Comparison of ENCODE assay signal across 18 cellular contexts in genomic region chr1:45867697-45868346, GRCh38.
DNase-seq lines count a peak whose midpoint lies in the region; ATAC-seq, FAIRE-seq and TF ChIP-seq lines count a peak whose summit lies in the region.
"Had no signal": no experiment of that assay in that cellular context is flagged by ENCODE, and none has a peak within 500 bp of the region (broad histone marks: within the 10 kb centered on the region; RNA-seq: fewer than 3 reads in every experiment).

No MANE protein-coding gene starts in this region.

- H3K4me3 Mint-ChIP-seq in T-cell: no peak overlapping the region
- H3K4me3 Mint-ChIP-seq: CD4-positive, alpha-beta memory T cell; IgD-negative memory B cell had no signal

- TF ChIP-seq POLR2A in A549 (IDR thresholded peaks at IDR 0.05; ENCODE audit: low read length) (no peak), H54 (IDR thresholded peaks at IDR 0.05; ENCODE audit: low read depth, low read length) (no peak)

- H3K27ac ChIP-seq in A549 (peak overlapping the region; percentile 73 to 84), Panc1 (ENCODE audit: low read length) (peak overlapping the region; percentile 14; the same call in 1 of the 2 replicates), liver (ENCODE audit: low read depth in 1 of 2, low read length in 2 of 2) (peak overlapping the region in 1 of 2 donors; percentile 5)
- H3K27ac ChIP-seq: BLaER1, HL-60, SJSA1 had no signal

- no peaks in the 10 kb centered on the region for H3K27me3 ChIP-seq in Panc1 (ENCODE audit: control insufficient read depth, insufficient read depth, low read length)
- no peaks in the 10 kb centered on the region for H3K27me3 ChIP-seq in liver (ENCODE audit: control insufficient read depth in 4 of 4, insufficient read depth in 4 of 4, low read length in 3 of 4)
- H3K27me3 ChIP-seq: BLaER1, SJSA1 had no signal

- no peak for TF ChIP-seq EP300 in A549 (IDR thresholded peaks at IDR 0.05)

- H3K9me3 ChIP-seq in A549 (no peaks in the 10 kb centered on the region), Panc1 (ENCODE audit: control insufficient read depth, insufficient read depth, low read depth, low read length) (no peaks in the 10 kb centered on the region), liver (ENCODE audit: control insufficient read depth in 4 of 4, low read length in 3 of 4) (no peaks in the 10 kb centered on the region)
- H3K9me3 ChIP-seq: BLaER1, SJSA1 had no signal

- no TSS peak for BruUV-seq in Panc1 (replicated peaks; lab: Mats Ljungman, UMichigan)

- H3K36me3 ChIP-seq in Panc1 (ENCODE audit: control insufficient read depth, insufficient read depth, low read length): no peaks in the 10 kb centered on the region
- no peaks in the 10 kb centered on the region for H3K36me3 ChIP-seq in liver (ENCODE audit: control insufficient read depth in 4 of 4, insufficient read depth in 3 of 4, low read depth in 1 of 4, low read length in 3 of 4)
- H3K36me3 ChIP-seq: BLaER1, SJSA1 had no signal

- in situ Hi-C loops in Panc1 (cut with HindIII; ENCODE audit: low pct_unique_long_range_greater_than_20kb, low sequenced_read_pairs): loop anchor here (25.0 kb wide), 1 partner anchor 181 kb away; the partner anchor contains the start of genes GPBP1L1 and TMEM69

- intact Hi-C loops in Panc1 (cut with micrococcal nuclease; ENCODE audit: unreplicated experiment): no loop called here

- H3K4me1 Mint-ChIP-seq in T-cell: peaks cover 8 to 18% (median 8%) of the 10 kb centered on the region in 3 donors

- H3K27ac Mint-ChIP-seq in T-cell: no peak overlapping the region
- H3K27ac Mint-ChIP-seq: IgD-negative memory B cell had no signal

- peaks cover 3% of the 10 kb centered on the region for H3K36me3 Mint-ChIP-seq in T-cell
- H3K36me3 Mint-ChIP-seq: CD4-positive, alpha-beta memory T cell had no signal

- TF ChIP-seq RAD21 in A549 (conservative IDR thresholded peaks at IDR 0.05 in 1 of 2, IDR thresholded peaks at IDR 0.05 in 1 of 2) (no peak), liver (IDR thresholded peaks at IDR 0.05) (no peak)

- POLR2A ChIA-PET in A549 (lab: Yijun Ruan, JAX) (no interaction called here), Panc1 (lab: Charles Lee) (no interaction called here), T-cell (lab: Charles Lee) (no interaction called here)

- H3K4me3 ChIP-seq in A549: no peak overlapping the region
- H3K4me3 ChIP-seq in Panc1 (ENCODE audit: low read depth in 2 of 2, low read length in 2 of 2): no peak overlapping the region
- H3K4me3 ChIP-seq in liver (ENCODE audit: low read depth in 1 of 3, low read length in 3 of 3): no peak overlapping the region
- H3K4me3 ChIP-seq: BLaER1, SJSA1 had no signal

- no peak; a peak in 1 of 6 replicates for ATAC-seq in A549
- no peak for ATAC-seq in Panc1
- no peak for ATAC-seq in T-cell (replicated peaks in 1 of 4)
- ATAC-seq in GM21423 (IDR thresholded peaks at IDR 0.05; ENCODE audit: unreplicated experiment): no peak
- no peak for ATAC-seq in GM18867 (IDR thresholded peaks at IDR 0.05; ENCODE audit: unreplicated experiment)

- no peak overlapping the region for H3K9ac ChIP-seq in liver (ENCODE audit: low read depth in 1 of 2, low read length in 2 of 2)
- H3K9ac ChIP-seq: BLaER1 had no signal

- CTCF ChIA-PET in A549 (lab: Yijun Ruan, JAX) (interaction anchor here (0.7 kb wide), 1 partner anchor 13 kb away, joined by 3 read pairs; no protein-coding TSS in a partner anchor), Panc1 (lab: Charles Lee) (no interaction called here), T-cell (lab: Charles Lee) (no interaction called here)

- WGBS in A549 (ENCODE audit: missing lambda C conversion rate): 69% methylated on average over 2 of the region's 2 CpGs
- 84% methylated on average over 2 of the region's 2 CpGs for WGBS in liver

- no peaks in the 10 kb centered on the region for H3K9me3 Mint-ChIP-seq in T-cell
- H3K9me3 Mint-ChIP-seq: CD4-positive, alpha-beta memory T cell; IgD-negative memory B cell had no signal

- no peak for DNase-seq in A549 (ENCODE audit: low read depth in 1 of 2, low spot score in 1 of 2)
- no peak for DNase-seq in H54 (ENCODE audit: insufficient read length, low spot score)
- DNase-seq in Panc1 (ENCODE audit: low read depth, low spot score): no peak
- DNase-seq in T-cell: no peak
- no peak for DNase-seq in NCI-H2107 treated with DMSO at 0.1 percent for 48 hours (lab: John Stamatoyannopoulos, UW; ENCODE audit: unreplicated experiment)
- DNase-seq: CD4-positive, alpha-beta memory T cell; HCEC 1CT; NCI-H1092 treated with DMSO at 0.1 percent for 48 hours; NCI-H146; NCI-H2081; NCI-H446 treated with DMSO at 0.1 percent for 48 hours had no signal

- no peak for FAIRE-seq in A549 (lab: Jason Lieb, UNC)
- FAIRE-seq in H54 (lab: Jason Lieb, UNC): peak; percentile 58

- peak overlapping the region; percentile 81 for H3K4me2 ChIP-seq in A549
- H3K4me2 ChIP-seq: BLaER1 had no signal

- no peak for TF ChIP-seq CTCF in A549 (IDR thresholded peaks at IDR 0.05)
- TF ChIP-seq CTCF in Panc1 (IDR thresholded peaks at IDR 0.05): no peak
- TF ChIP-seq CTCF in liver (IDR thresholded peaks at IDR 0.05; ENCODE audit: low read depth, low read length, missing input control): no peak

- H3K4me1 ChIP-seq in A549 (peaks cover 71% of the 10 kb centered on the region), Panc1 (ENCODE audit: control insufficient read depth, insufficient read depth, low read length) (peaks cover 41% of the 10 kb centered on the region), liver (ENCODE audit: control insufficient read depth in 4 of 4, insufficient read depth in 4 of 4, low read length in 3 of 4) (peaks cover 5 to 27% (median 20%) of the 10 kb centered on the region in 4 donors)
- H3K4me1 ChIP-seq: BLaER1 had no signal

- H3K27me3 Mint-ChIP-seq in T-cell: no peaks in the 10 kb centered on the region
- H3K27me3 Mint-ChIP-seq: CD4-positive, alpha-beta memory T cell had no signal

TF ChIP-seq in A549, 52 proteins besides CTCF, POLR2A, EP300 and RAD21 (continues in another document):
- TF ChIP-seq ELK1 (IDR thresholded peaks at IDR 0.05; ENCODE audit: low read depth, low read length) (no peak), HOXA7 (CRISPR knock-in tag; IDR thresholded peaks at IDR 0.05) (no peak), SMC3 (IDR thresholded peaks at IDR 0.05) (no peak), KDM1A (IDR thresholded peaks at IDR 0.05; ENCODE audit: low read depth) (no peak), BCL3 (IDR thresholded peaks at IDR 0.05) (no peak), TP53 (CRISPR knock-in tag; IDR thresholded peaks at IDR 0.05) (no peak), MAX (IDR thresholded peaks at IDR 0.05) (no peak), FOXS1 (CRISPR knock-in tag; IDR thresholded peaks at IDR 0.05) (no peak)

TF ChIP-seq in liver, 16 proteins besides CTCF, POLR2A, EP300 and RAD21 (continues in another document):
- TF ChIP-seq HNF4A (conservative IDR thresholded peaks at IDR 0.05): peak; percentile 19 to 49
- no peak for TF ChIP-seq FOXA2 (IDR thresholded peaks at IDR 0.05)
- TF ChIP-seq NR2F2 (IDR thresholded peaks at IDR 0.05): no peak
- no peak for TF ChIP-seq REST (IDR thresholded peaks at IDR 0.05)
- peak; percentile 13 for TF ChIP-seq SP1 (IDR thresholded peaks at IDR 0.05)
- TF ChIP-seq YY1 (IDR thresholded peaks at IDR 0.05): peak; percentile 40
- no peak for TF ChIP-seq MAX (IDR thresholded peaks at IDR 0.05)
- no peak for TF ChIP-seq JUND (IDR thresholded peaks at IDR 0.05)
- TF ChIP-seq EGR1 (IDR thresholded peaks at IDR 0.05; ENCODE audit: low read depth in 2 of 2): no peak
- peak; percentile 16 to 25 for TF ChIP-seq RXRA (IDR thresholded peaks at IDR 0.05)
- TF ChIP-seq GABPA (IDR thresholded peaks at IDR 0.05 in 1 of 2, conservative IDR thresholded peaks at IDR 0.05 in 1 of 2): no peak
- TF ChIP-seq TAF1 (conservative IDR thresholded peaks at IDR 0.05): no peak
- no peak for TF ChIP-seq HNF4G (IDR thresholded peaks at IDR 0.05)
- TF ChIP-seq ATF3 (IDR thresholded peaks at IDR 0.05): no peak
